ENCODE assay signal across 16 cellular contexts in the genomic region with DNA sequence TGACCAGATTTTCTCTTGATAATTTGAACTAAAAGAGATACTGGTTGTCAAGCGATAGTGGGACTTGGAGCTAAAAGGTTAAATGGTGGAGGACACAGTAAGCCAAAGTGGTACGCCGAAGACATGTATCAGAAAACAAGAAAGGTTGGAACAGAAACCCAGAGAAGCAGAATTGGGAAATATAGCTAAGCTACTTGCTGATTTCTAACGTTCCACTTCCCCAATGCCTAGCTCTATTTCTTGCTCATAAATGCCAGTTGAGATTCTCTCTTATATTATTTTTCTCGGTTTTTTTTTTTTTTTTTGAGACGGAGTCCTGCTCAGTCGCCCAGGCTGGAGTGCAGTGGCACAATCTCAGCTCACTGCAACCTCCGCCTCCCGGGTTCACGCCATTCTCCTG. TPM values are rescaled to one million over a fixed set of nuclear protein-coding genes. Genes with fewer than 3 reads are reported as not detected.
DNase-seq lines count a peak whose midpoint lies in the region; ATAC-seq, FAIRE-seq and TF ChIP-seq lines count a peak whose summit lies in the region.
"Had no signal": no experiment of that assay in that cellular context is flagged by ENCODE, and none has a peak within 500 bp of the region (broad histone marks: within the 10 kb centered on the region; RNA-seq: fewer than 3 reads in every experiment).

No MANE protein-coding gene starts in this region.

- DNase-seq in Right ventricle myocardium superior (no peak), heart right ventricle (no peak), NOMO-1 treated with DMSO at 0.1 percent for 48 hours (lab: John Stamatoyannopoulos, UW; ENCODE audit: unreplicated experiment) (peak; percentile 78), GM12878 (ENCODE audit: low read depth, low spot score) (no peak), KG1 (lab: John Stamatoyannopoulos, UW) (no peak), mucosa of descending colon (no peak)
- DNase-seq: DMS79, H9, Karpas-422, NCI-H1105, PC-9 had no signal

- no peak for TF ChIP-seq RAD21 in GM12878 (IDR thresholded peaks at IDR 0.05; ENCODE audit: insufficient read depth, low read depth, low read length)

- no peak overlapping the region for H2AFZ ChIP-seq in GM12878 (ENCODE audit: control insufficient read depth, low read depth, low read length)
- H2AFZ ChIP-seq: PC-9 had no signal

- peak; percentile 34 for ATAC-seq in Right ventricle myocardium superior (ENCODE audit: poor library complexity)
- ATAC-seq in heart right ventricle: no peak
- no peak for ATAC-seq in GM12878
- no peak for ATAC-seq in GM18505 (IDR thresholded peaks at IDR 0.05; ENCODE audit: unreplicated experiment)
- ATAC-seq in mucosa of descending colon: no peak
- ATAC-seq: A549 had no signal

- no peak overlapping the region for H3K9ac ChIP-seq in GM12878 (ENCODE audit: control insufficient read depth, insufficient read depth, low read length)

- H3K4me3 ChIP-seq in heart right ventricle: no peak overlapping the region
- H3K4me3 ChIP-seq in GM12878: no peak overlapping the region
- H3K4me3 ChIP-seq in mucosa of descending colon: no peak overlapping the region
- H3K4me3 ChIP-seq: A549, PC-9, SJSA1 had no signal

- CTCF ChIA-PET in GM12878 (lab: Yijun Ruan, JAX): interaction anchor here (0.6 to 1.4 kb wide), 2 partner anchors 205 to 422 kb away, joined by 5 read pairs; no protein-coding TSS in a partner anchor

- H3K27me3 ChIP-seq in heart right ventricle (no peaks in the 10 kb centered on the region), GM12878 (replicated peaks in 1 of 2; ENCODE audit: control insufficient read depth in 2 of 2, insufficient read depth in 2 of 2, low read length in 1 of 2) (no peaks in the 10 kb centered on the region)
- H3K27me3 ChIP-seq: SJSA1 had no signal

- RAD21 ChIA-PET in GM12878 (lab: Charles Lee; ENCODE audit: unreplicated experiment): interaction anchor here (1.0 kb wide), 1 partner anchor 11 kb away, joined by 3 read pairs; no protein-coding TSS in a partner anchor

- no peaks in the 10 kb centered on the region; the same call in none of the 2 replicates for H3K79me2 ChIP-seq in GM12878 (ENCODE audit: control insufficient read depth, insufficient read depth, low read length)

- H3K27ac ChIP-seq in heart right ventricle: no peak overlapping the region
- no peak overlapping the region for H3K27ac ChIP-seq in GM12878 (ENCODE audit: control insufficient read depth, insufficient read depth)
- H3K27ac ChIP-seq: A549, PC-9, RWPE1, SJSA1 had no signal

- BruUV-seq in GM12878 (replicated peaks; lab: Mats Ljungman, UMichigan): no TSS peak

- peaks cover 0 to 5% (median 0%) of the 10 kb centered on the region in 9 donors for H3K4me1 ChIP-seq in heart right ventricle
- H3K4me1 ChIP-seq in GM12878 (ENCODE audit: control insufficient read depth, insufficient read depth, low read length): no peaks in the 10 kb centered on the region; the same call in 1 of the 2 replicates
- H3K4me1 ChIP-seq in mucosa of descending colon (ENCODE audit: low read depth): no peaks in the 10 kb centered on the region
- H3K4me1 ChIP-seq: A549, SJSA1 had no signal

- no peak for TF ChIP-seq CTCF in heart right ventricle (IDR thresholded peaks at IDR 0.05)
- TF ChIP-seq CTCF in GM12878 (IDR thresholded peaks at IDR 0.05 in 2 of 3, conservative IDR thresholded peaks at IDR 0.05 in 1 of 3; ENCODE audit: control insufficient read depth in 2 of 3, extremely low read depth in 1 of 3, insufficient read depth in 1 of 3, low read depth in 3 of 3, low read length in 3 of 3): no peak
- TF ChIP-seq CTCF in mucosa of descending colon (IDR thresholded peaks at IDR 0.05): no peak

- in situ Hi-C loops in GM12878 (cut with MboI): no loop called here

- SMC1A ChIA-PET in GM12878 (lab: Charles Lee; ENCODE audit: uncharacterized antibody, unreplicated experiment): interaction anchor here (0.6 to 2.2 kb wide), 10 partner anchors 10 to 206 kb away, joined by 3 to 12 read pairs (median 3); no protein-coding TSS in a partner anchor

- peaks cover 0 to 32% (median 3%) of the 10 kb centered on the region in 9 donors for H3K36me3 ChIP-seq in heart right ventricle
- no peaks in the 10 kb centered on the region; a peak in 1 of 4 replicates for H3K36me3 ChIP-seq in GM12878 (ENCODE audit: control insufficient read depth in 2 of 2, insufficient read depth in 2 of 2, low read length in 1 of 2)
- no peaks in the 10 kb centered on the region for H3K36me3 ChIP-seq in mucosa of descending colon (ENCODE audit: low read depth)
- H3K36me3 ChIP-seq: SJSA1 had no signal

- WGBS in heart right ventricle, 2 donors: 86 to 87% methylated on average over 10 of the region's 10 CpGs
- 73% methylated on average over 8 of the region's 10 CpGs for WGBS in GM12878 (ENCODE audit: insufficient coverage, insufficient replicate concordance, low lambda C conversion rate, missing lambda C conversion rate)

- no peak for TF ChIP-seq EP300 in GM12878 (IDR thresholded peaks at IDR 0.05; ENCODE audit: borderline replicate concordance in 1 of 2, control insufficient read depth in 1 of 2, low read depth in 2 of 2, low read length in 2 of 2)

- H4K20me1 ChIP-seq in GM12878 (ENCODE audit: control insufficient read depth, insufficient read depth): no peaks in the 10 kb centered on the region

- TF ChIP-seq POLR2A in GM12878 (IDR thresholded peaks at IDR 0.05; ENCODE audit: low read depth, low read length) (no peak), GM18505 (IDR thresholded peaks at IDR 0.05; ENCODE audit: borderline replicate concordance, extremely low read depth, insufficient read depth, insufficient read length) (no peak)

- H3K9me3 ChIP-seq in heart right ventricle: no peaks in the 10 kb centered on the region
- no peaks in the 10 kb centered on the region for H3K9me3 ChIP-seq in GM12878 (replicated peaks; ENCODE audit: control insufficient read depth, insufficient read depth, low read length)
- H3K9me3 ChIP-seq in mucosa of descending colon: no peaks in the 10 kb centered on the region
- H3K9me3 ChIP-seq: A549, SJSA1 had no signal

- FAIRE-seq in GM12878 (lab: Jason Lieb, UNC): no peak
- FAIRE-seq: A549, HTR-8/SVneo had no signal

- intact Hi-C loops in Right ventricle myocardium superior (cut with DNase I): no loop called here
- intact Hi-C loops in heart right ventricle (cut with DNase I): no loop called here
- intact Hi-C loops in GM12878 (cut with micrococcal nuclease; ENCODE audit: unreplicated experiment): no loop called here
- intact Hi-C loops in mucosa of descending colon (cut with DNase I, micrococcal nuclease): no loop called here

- POLR2A ChIA-PET in GM12878 (lab: Charles Lee): interaction anchor here (1.1 to 2.0 kb wide), 4 partner anchors 10 to 159 kb away, joined by 3 to 18 read pairs (median 7); a partner anchor contains a TSS

- no peak overlapping the region for H3K4me2 ChIP-seq in GM12878 (ENCODE audit: control insufficient read depth, insufficient read depth)
- H3K4me2 ChIP-seq: A549, PC-9 had no signal

TF ChIP-seq in GM12878, 131 proteins besides CTCF, POLR2A, EP300 and RAD21:
- TF ChIP-seq SPI1 (IDR thresholded peaks at IDR 0.05; ENCODE audit: borderline replicate concordance, insufficient read depth, low read depth, low read length) (peak; percentile 14; the same call in 1 of the 2 replicates), ZNF274 (IDR thresholded peaks at IDR 0.05; ENCODE audit: insufficient read depth, insufficient read length) (no peak)

RNA-seq across cellular contexts. Expression of a gene that starts 12.7 kb away (rescaled TPM):
- total RNA-seq in Right ventricle myocardium superior (18.5 TPM), heart right ventricle (10 to 100 TPM; 17.2 to 25.1 (median 20.8) TPM), GM12878 (2014; rRNA removed) (24.3 and 29.1 TPM in 2 replicates), GM12878 (2014; rRNA removed; fragmentation: Illumina TruSeq; extraction: Trizol) (20.1 and 22.4 TPM in 2 replicates), GM12878 (2021) (21.9 and 25.1 TPM in 2 replicates), mucosa of descending colon (10 to 100 TPM; 33.2 to 57.9 (median 54.0) TPM)
- polyA plus RNA-seq in heart right ventricle (10 to 100 TPM; 11.6 to 19.6 TPM), GM12878 (2011; rRNA removed) (31.0 and 44.7 TPM in 2 replicates), GM12878 (2014; fragmentation: Illumina TruSeq; extraction: Trizol) (15.2 and 19.3 TPM in 2 replicates), GM12878 (2014; fragmentation: Nextera tagmentation; extraction: Ambion mirVana) (10 to 100 TPM in 1 of 2 experiments, 1 to 10 TPM in 1; 8.0 to 11.0 TPM), GM12878 (2014; rRNA removed) (27.0 and 27.1 TPM in 2 replicates), GM12878 (2016; fragmentation: Nextera tagmentation; extraction: Ambion mirVana) (10 to 100 TPM; 20.4 to 20.6 TPM)
- total RNA-seq in GM12878 (2013; cell fraction: nucleolus; rRNA removed): 32.5 and 34.9 TPM in 2 replicates
- polyA plus RNA-seq in GM12878 (2011; ENCODE audit: low read depth): 8.3 TPM
- 12.6 and 16.7 TPM in 2 replicates for polyA plus RNA-seq in GM12878 (2011; cell fraction: cytosol; rRNA removed)
- 18.6 and 19.4 TPM in 2 replicates for polyA plus RNA-seq in GM12878 (2011; cell fraction: nucleus; rRNA removed)
- polyA plus RNA-seq in GM12878 (2012): 16.4 and 18.9 TPM in 2 replicates
- 12.7 and 14.1 TPM in 2 replicates for polyA minus RNA-seq in GM12878 (2011; rRNA and poly(A)+ RNA removed)
- polyA minus RNA-seq in GM12878 (2011; cell fraction: cytosol; rRNA and poly(A)+ RNA removed): 9.8 and 9.9 TPM in 2 replicates
- 8.5 and 12.7 TPM in 2 replicates for polyA minus RNA-seq in GM12878 (2011; cell fraction: nucleus; rRNA and poly(A)+ RNA removed)

RNA-seq across cellular contexts. Expression of a gene that starts 36.6 kb away (rescaled TPM):
- total RNA-seq in Right ventricle myocardium superior: 96.1 TPM
- total RNA-seq in heart right ventricle: 100 to 1,000 TPM in 8 of 10 donors, 10 to 100 TPM in 2; 94.1 to 178 (median 122) TPM
- 10 to 100 TPM; 48.9 to 79.2 TPM for polyA plus RNA-seq in heart right ventricle
- total RNA-seq in GM12878 (2013; cell fraction: nucleolus; rRNA removed): 297 and 334 TPM in 2 replicates
- total RNA-seq in GM12878 (2014; rRNA removed): 101 and 102 TPM in 2 replicates
- 96.5 and 106 TPM in 2 replicates for total RNA-seq in GM12878 (2014; rRNA removed; fragmentation: Illumina TruSeq; extraction: Trizol)
- 91.3 and 94.2 TPM in 2 replicates for total RNA-seq in GM12878 (2021)
- 37.7 TPM for polyA plus RNA-seq in GM12878 (2011; ENCODE audit: low read depth)
- polyA plus RNA-seq in GM12878 (2011; rRNA removed): 93.6 and 157 TPM in 2 replicates
- polyA plus RNA-seq in GM12878 (2011; cell fraction: cytosol; rRNA removed): 167 and 190 TPM in 2 replicates
- polyA plus RNA-seq in GM12878 (2011; cell fraction: nucleus; rRNA removed): 172 and 245 TPM in 2 replicates
- polyA plus RNA-seq in GM12878 (2012): 46.8 and 47.7 TPM in 2 replicates
- 127 and 135 TPM in 2 replicates for polyA plus RNA-seq in GM12878 (2014; fragmentation: Illumina TruSeq; extraction: Trizol)
- 10 to 100 TPM; 15.6 to 24.1 TPM for polyA plus RNA-seq in GM12878 (2014; fragmentation: Nextera tagmentation; extraction: Ambion mirVana)
- polyA plus RNA-seq in GM12878 (2014; rRNA removed): 63.8 and 78.9 TPM in 2 replicates
- polyA plus RNA-seq in GM12878 (2016; fragmentation: Nextera tagmentation; extraction: Ambion mirVana): 10 to 100 TPM; 15.7 to 16.6 TPM
- polyA minus RNA-seq in GM12878 (2011; rRNA and poly(A)+ RNA removed): 392 and 436 TPM in 2 replicates
- 76.6 and 77.9 TPM in 2 replicates for polyA minus RNA-seq in GM12878 (2011; cell fraction: cytosol; rRNA and poly(A)+ RNA removed)
- polyA minus RNA-seq in GM12878 (2011; cell fraction: nucleus; rRNA and poly(A)+ RNA removed): 140 and 188 TPM in 2 replicates
- 10 to 100 TPM in 2 of 3 donors, 1 to 10 TPM in 1; 8.3 to 75.7 (median 17.3) TPM for total RNA-seq in mucosa of descending colon
